In genomic region chr3:185549111-185549510, GRCh38 we compare ENCODE assay signal across 8 cellular contexts. TPM values are rescaled to one million over a fixed set of nuclear protein-coding genes. Genes with fewer than 3 reads are reported as not detected.
A peak's percentile ranks its signal among the peaks of the same experiment; 100 is the strongest.
DNase-seq lines count a peak whose midpoint lies in the region; ATAC-seq and TF ChIP-seq lines count a peak whose summit lies in the region.

No MANE protein-coding gene starts in this region.

- H3K27me3 ChIP-seq in Caco-2 (replicated peaks; ENCODE audit: control insufficient read depth, insufficient read depth, low read length) = no peaks in the 10 kb centered on the region

- no peaks in the 10 kb centered on the region for H3K4me1 Mint-ChIP-seq in Caco-2 (ENCODE audit: low read depth, unreplicated experiment)
- H3K4me1 Mint-ChIP-seq in WTC11 = peaks cover 7% of the 10 kb centered on the region

- no peak for DNase-seq in Caco-2
- peak; percentile 59 for DNase-seq in NCI-H460 (ENCODE audit: extremely low read depth, low read depth)
- peak; percentile 82 for DNase-seq in epithelial cell of prostate (ENCODE audit: low read depth, low spot score)
- peak; percentile 95 for DNase-seq in non-pigmented ciliary epithelial cell (ENCODE audit: low read depth)
- no peak for DNase-seq in activated CD8-positive, alpha-beta memory T cell treated with anti-CD3 and anti-CD28 coated beads for 24 hours
- no peak for DNase-seq in T-helper 1 cell
- no peak for DNase-seq in WTC11 (ENCODE audit: low spot score)

- no TSS peak for BruUV-seq in Caco-2 (replicated peaks; lab: Mats Ljungman, UMichigan)

- peaks cover 49% of the 10 kb centered on the region for H3K4me1 ChIP-seq in Caco-2

- H3K9me3 ChIP-seq in Caco-2 = no peaks in the 10 kb centered on the region

- H3K27ac Mint-ChIP-seq in Caco-2 (ENCODE audit: unreplicated experiment) (peak overlapping the region; percentile 74), WTC11 (no peak overlapping the region)

- H3K36me3 Mint-ChIP-seq in Caco-2 (ENCODE audit: insufficient read depth, unreplicated experiment) (peaks cover 8% of the 10 kb centered on the region), WTC11 (no peaks in the 10 kb centered on the region)

- CTCF ChIA-PET in Caco-2 (lab: Charles Lee) (no interaction called here), WTC11 (lab: Charles Lee) (no interaction called here)

- H3K4me3 ChIP-seq in Caco-2 (ENCODE audit: low read depth, low read length) = no peak overlapping the region

- no peaks in the 10 kb centered on the region for H3K36me3 ChIP-seq in Caco-2 (ENCODE audit: control insufficient read depth, insufficient read depth, low read length)

- H3K4me3 Mint-ChIP-seq in Caco-2 (ENCODE audit: unreplicated experiment) (peak overlapping the region; percentile 48), WTC11 (no peak overlapping the region)

- no peak for TF ChIP-seq CTCF in Caco-2 (IDR thresholded peaks at IDR 0.05; ENCODE audit: insufficient read depth in 1 of 2, low read depth in 1 of 2, low read length in 1 of 2, severe bottlenecking in 1 of 2, unreplicated experiment in 1 of 2)
- no peak for TF ChIP-seq CTCF in WTC11 (IDR thresholded peaks at IDR 0.05)

- H3K9me3 Mint-ChIP-seq in Caco-2 (ENCODE audit: unreplicated experiment) (no peaks in the 10 kb centered on the region), WTC11 (no peaks in the 10 kb centered on the region)

- ATAC-seq in GM19351 (IDR thresholded peaks at IDR 0.05; ENCODE audit: unreplicated experiment) = no peak
- ATAC-seq in WTC11 = no peak

- intact Hi-C loops in Caco-2 (cut with micrococcal nuclease; ENCODE audit: unreplicated experiment) = no loop called here

- POLR2A ChIA-PET in Caco-2 (lab: Charles Lee) (no interaction called here), WTC11 (lab: Charles Lee) (no interaction called here)

- no peaks in the 10 kb centered on the region for H3K27me3 Mint-ChIP-seq in Caco-2 (ENCODE audit: insufficient read depth, unreplicated experiment)
- H3K27me3 Mint-ChIP-seq in WTC11 (ENCODE audit: low read depth) = no peaks in the 10 kb centered on the region

- H3K27ac ChIP-seq in epithelial cell of prostate = peak overlapping the region; percentile 65

TF ChIP-seq in WTC11, 78 proteins besides CTCF, POLR2A, EP300 and RAD21:
- TF ChIP-seq CREB1 (CRISPR knock-in tag; IDR thresholded peaks at IDR 0.05) = no peak
- TF ChIP-seq CREM (CRISPR knock-in tag; IDR thresholded peaks at IDR 0.05) = no peak
- TF ChIP-seq JAZF1 (CRISPR knock-in tag; IDR thresholded peaks at IDR 0.05) = no peak

RNA-seq across cellular contexts. Expression of gene LIPH, which starts 3.3 kb away (rescaled TPM):
- total RNA-seq in Caco-2 (2022) = 5.8 and 6.1 TPM in 2 replicates
- total RNA-seq in NCI-H460 (2014; rRNA removed; shearing (Covaris generic)) = 6.0 and 8.0 TPM in 2 replicates
- polyA plus RNA-seq in NCI-H460 (2014; cell fraction: nucleus; rRNA removed) = 4.2 and 5.4 TPM in 2 replicates
- total RNA-seq in WTC11 (2021) = 0.07 to 0.27 TPM (median 0.11 TPM) in 3 replicates

RNA-seq across cellular contexts. Expression of gene SENP2, which starts 37.0 kb away (rescaled TPM):
- total RNA-seq in Caco-2 (2022) = 52.4 and 53.5 TPM in 2 replicates
- 17.7 and 21.5 TPM in 2 replicates for total RNA-seq in NCI-H460 (2014; rRNA removed; shearing (Covaris generic))
- 7.0 and 21.2 TPM in 2 replicates for polyA plus RNA-seq in NCI-H460 (2014; cell fraction: nucleus; rRNA removed)
- 55.0 to 57.2 TPM (median 56.9 TPM) in 3 replicates for total RNA-seq in WTC11 (2021)

RNA-seq across cellular contexts. Expression of gene TMEM41A, which starts 50.3 kb away (rescaled TPM):
- total RNA-seq in Caco-2 (2022) (39.0 and 39.4 TPM in 2 replicates), WTC11 (2021) (14.4 to 17.2 TPM (median 15.7 TPM) in 3 replicates)
- 13.3 and 15.4 TPM in 2 replicates for total RNA-seq in NCI-H460 (2014; rRNA removed; shearing (Covaris generic))
- 8.3 and 9.5 TPM in 2 replicates for polyA plus RNA-seq in NCI-H460 (2014; cell fraction: nucleus; rRNA removed)

Comparison
In these comparisons a context has a peak if more than half of its experiments do, and no peak if none do; other contexts are left out.
1. DNase-seq: peak in NCI-H460 (single experiment), epithelial cell of prostate (single experiment) and non-pigmented ciliary epithelial cell (single experiment); none in Caco-2 (0 of 2), activated CD8-positive, alpha-beta memory T cell treated with anti-CD3 and anti-CD28 coated beads for 24 hours (single experiment), T-helper 1 cell (0 of 5) and WTC11 (single experiment).